8 cellular contexts compared by ENCODE assay signal in genomic region chr2:237603718-237604362, GRCh38. TPM values are rescaled to one million over a fixed set of nuclear protein-coding genes. Genes with fewer than 3 reads are reported as not detected.
A peak's percentile ranks its signal among the peaks of the same experiment; 100 is the strongest.
DNase-seq lines count a peak whose midpoint lies in the region; ATAC-seq, FAIRE-seq and TF ChIP-seq lines count a peak whose summit lies in the region.

No MANE protein-coding gene starts in this region.

- no peaks in the 10 kb centered on the region for H3K79me2 ChIP-seq in H1 (ENCODE audit: control insufficient read depth in 1 of 2, insufficient read depth in 2 of 2, low read length in 2 of 2)

- H3K23me2 ChIP-seq in H1 (ENCODE audit: low read depth, low read length): no peaks in the 10 kb centered on the region

- ATAC-seq in HG03432 (IDR thresholded peaks at IDR 0.05; ENCODE audit: unreplicated experiment) (peak; percentile 78), aorta (ENCODE audit: low FRiP score) (peak; percentile 55)

- H3K36me3 Mint-ChIP-seq in CD14-positive monocyte (peaks cover 2 to 6% of the 10 kb centered on the region in 2 donors), neural crest cell (ENCODE audit: low read depth) (no peaks in the 10 kb centered on the region)

- H4K5ac ChIP-seq in H1 (ENCODE audit: insufficient read length, low read depth, low read length): no peak overlapping the region

- peak overlapping the region; percentile 49 for H2BK20ac ChIP-seq in H1 (ENCODE audit: low read length)

- H2BK5ac ChIP-seq in H1 (ENCODE audit: low read depth, low read length): peak overlapping the region; percentile 3; the same call in 1 of the 2 replicates

- no peak overlapping the region for H3K27ac ChIP-seq in H1 (ENCODE audit: low read depth, low read length)
- H3K27ac ChIP-seq in aorta (ENCODE audit: low read depth in 1 of 2, low read length in 2 of 2): peak overlapping the region in 1 of 2 donors; percentile 19

- H3K9me3 ChIP-seq in H1 (ENCODE audit: insufficient read depth in 2 of 2, low read depth in 1 of 2, low read length in 1 of 2) (peaks cover 10 to 16% of the 10 kb centered on the region in 2 experiments; a peak in 3 of 4 replicates), aorta (ENCODE audit: control insufficient read depth, low read length) (no peaks in the 10 kb centered on the region)

- no peak overlapping the region for H3K18ac ChIP-seq in H1 (ENCODE audit: extremely low read depth, low read length)

- no peak overlapping the region for H2AK5ac ChIP-seq in H1 (ENCODE audit: low read depth, low read length)

- peak overlapping the region; percentile 78 to 94 (median 93) for H3K27ac Mint-ChIP-seq in CD14-positive monocyte
- H3K27ac Mint-ChIP-seq in neural crest cell (ENCODE audit: unreplicated experiment): peak overlapping the region; percentile 70

- H3K27me3 ChIP-seq in H1 (replicated peaks in 1 of 4; ENCODE audit: control insufficient read depth in 3 of 4, extremely low read depth in 1 of 4, insufficient read depth in 3 of 4, low read length in 3 of 4) (no peaks in the 10 kb centered on the region), aorta (ENCODE audit: control insufficient read depth in 1 of 2, insufficient read depth in 2 of 2, low read length in 1 of 2) (no peaks in the 10 kb centered on the region)

- H3K27me3 Mint-ChIP-seq in CD14-positive monocyte (ENCODE audit: low read depth in 3 of 3): peaks cover 8 to 17% (median 12%) of the 10 kb centered on the region in 3 donors
- no peaks in the 10 kb centered on the region for H3K27me3 Mint-ChIP-seq in neural crest cell (ENCODE audit: low read depth)

- no peak overlapping the region for H2BK12ac ChIP-seq in H1 (ENCODE audit: low read depth, low read length)

- H3K79me1 ChIP-seq in H1 (ENCODE audit: low read depth, low read length): no peaks in the 10 kb centered on the region

- H3K56ac ChIP-seq in H1 (replicated peaks; ENCODE audit: insufficient read length, low read depth, low read length): no peak overlapping the region

- peaks cover 0 to 14% (median 5%) of the 10 kb centered on the region in 4 experiments; a peak in 4 of 7 replicates for H3K4me1 ChIP-seq in H1 (replicated peaks in 1 of 4; ENCODE audit: control insufficient read depth in 3 of 4, insufficient read depth in 4 of 4, low read length in 3 of 4)
- H3K4me1 ChIP-seq in aorta (ENCODE audit: control insufficient read depth in 1 of 2, insufficient read depth in 2 of 2, low read length in 2 of 2): peaks cover 0 to 2% of the 10 kb centered on the region in 2 donors

- no peak overlapping the region for H3K23ac ChIP-seq in H1 (ENCODE audit: insufficient read length)

- no peak overlapping the region; a peak in 1 of 4 replicates for H3K4me2 ChIP-seq in H1 (ENCODE audit: insufficient read depth in 1 of 2, low read depth in 2 of 2, low read length in 2 of 2)

- H3K36me3 ChIP-seq in H1 (ENCODE audit: control insufficient read depth in 2 of 4, insufficient read depth in 4 of 4, low read length in 3 of 4) (no peaks in the 10 kb centered on the region), aorta (ENCODE audit: control insufficient read depth in 1 of 2, insufficient read depth in 2 of 2, low read length in 1 of 2) (no peaks in the 10 kb centered on the region)

- intact Hi-C loops in CD14-positive monocyte (cut with micrococcal nuclease) (loop anchor here in 1 of 2 donors (10.0 kb wide), 1 partner anchor 61 kb away; no protein-coding TSS in a partner anchor), aorta (cut with DNase I) (loop anchor here in 1 of 2 donors (5.0 kb wide), 1 partner anchor 58 kb away; no protein-coding TSS in a partner anchor)

- no peak overlapping the region for H3K4ac ChIP-seq in H1 (replicated peaks; ENCODE audit: insufficient read length, low read depth, low read length)

- no peak overlapping the region for H3K9ac ChIP-seq in H1 (replicated peaks in 1 of 4; ENCODE audit: extremely low read depth in 1 of 4, low read depth in 3 of 4, low read length in 3 of 4)

- no peak for TF ChIP-seq POLR2A in H1 (IDR thresholded peaks at IDR 0.05; ENCODE audit: control extremely low read depth in 1 of 2, low read depth in 2 of 2, low read length in 2 of 2)

- peaks cover 0 to 4% (median 0%) of the 10 kb centered on the region in 7 donors for H3K9me3 Mint-ChIP-seq in CD14-positive monocyte
- no peaks in the 10 kb centered on the region for H3K9me3 Mint-ChIP-seq in neural crest cell

- POLR2A ChIA-PET in H1 (lab: Charles Lee; ENCODE audit: partially characterized antibody): interaction anchor here (0.7 to 2.5 kb wide), 7 partner anchors 10 to 506 kb away, joined by 3 to 17 read pairs (median 7); partner anchors contain the start of genes LRRFIP1 and RAB17

- no peak overlapping the region for H3K4me3 ChIP-seq in H1 (ENCODE audit: extremely low read depth in 1 of 4, insufficient read depth in 2 of 4, low read depth in 3 of 4, low read length in 4 of 4)
- no peak overlapping the region for H3K4me3 ChIP-seq in aorta (ENCODE audit: low read length in 2 of 2)

- no peak for TF ChIP-seq RAD21 in H1 (IDR thresholded peaks at IDR 0.05 in 1 of 2, conservative IDR thresholded peaks at IDR 0.05 in 1 of 2; ENCODE audit: low read depth in 2 of 2, low read length in 2 of 2)

- no peaks in the 10 kb centered on the region for H4K20me1 ChIP-seq in H1 (replicated peaks in 1 of 2; ENCODE audit: control insufficient read depth in 1 of 2, insufficient read depth in 2 of 2, low read length in 2 of 2)

- H2BK15ac ChIP-seq in H1 (ENCODE audit: low read length): no peak overlapping the region

- CTCF ChIA-PET in H1 (lab: Charles Lee; ENCODE audit: partially characterized antibody): interaction anchor here (1.1 to 8.8 kb wide), 11 partner anchors 10 to 142 kb away, joined by 3 to 63 read pairs (median 7); partner anchors contain the start of gene RAB17

- no peak overlapping the region for H4K8ac ChIP-seq in H1 (ENCODE audit: extremely low read depth, insufficient read depth, low read length)

- no peak overlapping the region for H2BK120ac ChIP-seq in H1 (replicated peaks; ENCODE audit: low read depth, low read length)

- DNase-seq in CD14-positive monocyte (ENCODE audit: low spot score): peak; percentile 74
- DNase-seq in activated CD4-positive, alpha-beta T cell treated with anti-CD3 and anti-CD28 coated beads for 48 hours: peak; percentile 43
- no peak for DNase-seq in H1 (ENCODE audit: low read depth in 1 of 2, low spot score in 2 of 2)
- DNase-seq in neural crest cell (ENCODE audit: low read depth, low spot score): no peak
- DNase-seq in aorta: peak in 1 of 2 donors; percentile 66
- DNase-seq in SIG-M5 (lab: John Stamatoyannopoulos, UW): no peak
- DNase-seq in OCI-M2 (lab: John Stamatoyannopoulos, UW; ENCODE audit: unreplicated experiment): no peak

- 74% methylated on average over 14 of the region's 15 CpGs; no CpG with 5 or more reads in 1 of the 2 experiments for WGBS in H1 (ENCODE audit: extremely low coverage in 1 of 2, insufficient coverage in 1 of 2, insufficient read length in 1 of 2, insufficient replicate concordance in 2 of 2, low coverage in 1 of 2, low lambda C conversion rate in 2 of 2, missing lambda C conversion rate in 1 of 2), 2 experiments
- WGBS in aorta, 2 donors: 51 to 58% methylated on average over 15 of the region's 15 CpGs

- H3K4me1 Mint-ChIP-seq in CD14-positive monocyte: peaks cover 29% of the 10 kb centered on the region
- peaks cover 43% of the 10 kb centered on the region for H3K4me1 Mint-ChIP-seq in neural crest cell

- H3K4me3 Mint-ChIP-seq in CD14-positive monocyte (peak overlapping the region; percentile 74 to 91), neural crest cell (no peak overlapping the region)

- H4K91ac ChIP-seq in H1 (replicated peaks; ENCODE audit: insufficient read length, low read length): peak overlapping the region; percentile 4

- TF ChIP-seq CTCF in CD14-positive monocyte (IDR thresholded peaks at IDR 0.05) (no peak), H1 (IDR thresholded peaks at IDR 0.05; ENCODE audit: control extremely low read depth in 1 of 3, insufficient read depth in 1 of 3, low read depth in 1 of 3, low read length in 3 of 3) (no peak), neural crest cell (conservative IDR thresholded peaks at IDR 0.05) (no peak)

- H3K14ac ChIP-seq in H1 (ENCODE audit: insufficient read length): no peak overlapping the region

- no peak for FAIRE-seq in H1 (lab: Jason Lieb, UNC)

- no peak overlapping the region for H2AFZ ChIP-seq in H1 (ENCODE audit: low read length)

- no peak for TF ChIP-seq EP300 in H1 (IDR thresholded peaks at IDR 0.05; ENCODE audit: borderline replicate concordance in 1 of 2, low read depth in 2 of 2, low read length in 2 of 2)

RNA-seq across cellular contexts. Expression of gene RAB17, which starts 13.3 kb away (rescaled TPM):
- polyA plus RNA-seq in CD14-positive monocyte (under 1 TPM in 1 of 2 donors, not detected in 1; 0.13 TPM), H1 (2011; rRNA removed) (42.6 and 61.3 TPM in 2 replicates), aorta (10 to 100 TPM; 11.1 to 22.3 TPM)
- 83.4 and 83.8 TPM in 2 replicates for total RNA-seq in H1 (2021; fragmentation: NEBNext Ultra II Directional; extraction: Animal tissue kit (Norgen Biotek cat#: 25700))
- 101 TPM for polyA plus RNA-seq in H1 (2011; cell fraction: cytosol; rRNA removed)
- polyA plus RNA-seq in H1 (2011; cell fraction: nucleus; rRNA removed): 167 TPM
- 84.7 to 102 TPM (median 94.1 TPM) in 4 replicates for polyA plus RNA-seq in H1 (2012, experiment 1 of 2)
- 63.0 TPM for polyA plus RNA-seq in H1 (2012, experiment 2 of 2)
- polyA plus RNA-seq in H1 (2013, experiment 1 of 2): 232 TPM
- 228 TPM for polyA plus RNA-seq in H1 (2013, experiment 2 of 2)
- 46.1 and 50.2 TPM in 2 replicates for polyA minus RNA-seq in H1 (2011; rRNA and poly(A)+ RNA removed)
- polyA minus RNA-seq in H1 (2011; cell fraction: cytosol; rRNA and poly(A)+ RNA removed): 25.8 TPM
- 47.1 TPM for polyA minus RNA-seq in H1 (2011; cell fraction: nucleus; rRNA and poly(A)+ RNA removed)
- total RNA-seq in neural crest cell (not detected in 2 replicates), aorta (1 to 10 TPM; 3.7 to 4.5 TPM)

RNA-seq across cellular contexts. Expression of gene LRRFIP1, which starts 23.5 kb away (rescaled TPM):
- polyA plus RNA-seq in CD14-positive monocyte (10 to 100 TPM; 67.3 to 98.3 TPM), H1 (2011; rRNA removed) (12.1 and 13.8 TPM in 2 replicates), aorta (100 to 1,000 TPM; 100 to 105 TPM)
- total RNA-seq in H1 (2021; fragmentation: NEBNext Ultra II Directional; extraction: Animal tissue kit (Norgen Biotek cat#: 25700)): 68.6 and 75.8 TPM in 2 replicates
- 25.4 TPM for polyA plus RNA-seq in H1 (2011; cell fraction: cytosol; rRNA removed)
- polyA plus RNA-seq in H1 (2011; cell fraction: nucleus; rRNA removed): 26.6 TPM
- polyA plus RNA-seq in H1 (2012, experiment 1 of 2): 33.6 to 61.3 TPM (median 38.1 TPM) in 4 replicates
- polyA plus RNA-seq in H1 (2012, experiment 2 of 2): 4.3 TPM
- 98.5 TPM for polyA plus RNA-seq in H1 (2013, experiment 1 of 2)
- polyA plus RNA-seq in H1 (2013, experiment 2 of 2): 87.2 TPM
- polyA minus RNA-seq in H1 (2011; rRNA and poly(A)+ RNA removed): 18.7 and 22.1 TPM in 2 replicates
- polyA minus RNA-seq in H1 (2011; cell fraction: cytosol; rRNA and poly(A)+ RNA removed): 18.1 TPM
- 46.1 TPM for polyA minus RNA-seq in H1 (2011; cell fraction: nucleus; rRNA and poly(A)+ RNA removed)
- total RNA-seq in neural crest cell (37.1 and 38.5 TPM in 2 replicates), aorta (100 to 1,000 TPM; 234 to 348 TPM)

RNA-seq across cellular contexts. Expression of gene PRLH, which starts 37.5 kb away (rescaled TPM):
- polyA plus RNA-seq in CD14-positive monocyte (not detected), H1 (2011; rRNA removed) (not detected in 2 replicates), aorta (not detected)
- total RNA-seq in H1 (2021; fragmentation: NEBNext Ultra II Directional; extraction: Animal tissue kit (Norgen Biotek cat#: 25700)): not detected in 2 replicates
- polyA plus RNA-seq in H1 (2011; cell fraction: cytosol; rRNA removed): not detected
- polyA plus RNA-seq in H1 (2011; cell fraction: nucleus; rRNA removed): not detected
- not detected in 4 replicates for polyA plus RNA-seq in H1 (2012, experiment 1 of 2)
- not detected for polyA plus RNA-seq in H1 (2012, experiment 2 of 2)
- polyA plus RNA-seq in H1 (2013, experiment 1 of 2): not detected
- polyA plus RNA-seq in H1 (2013, experiment 2 of 2): not detected
- not detected in 2 replicates for polyA minus RNA-seq in H1 (2011; rRNA and poly(A)+ RNA removed)
- polyA minus RNA-seq in H1 (2011; cell fraction: cytosol; rRNA and poly(A)+ RNA removed): not detected
- not detected for polyA minus RNA-seq in H1 (2011; cell fraction: nucleus; rRNA and poly(A)+ RNA removed)
- total RNA-seq in neural crest cell (not detected in 2 replicates), aorta (not detected)

Comparison
In these comparisons a context has a peak if more than half of its experiments do, and no peak if none do; other contexts are left out.
1. DNase-seq: peak in CD14-positive monocyte (single experiment) and activated CD4-positive, alpha-beta T cell treated with anti-CD3 and anti-CD28 coated beads for 48 hours (single experiment); none in H1 (0 of 2), neural crest cell (single experiment), SIG-M5 (single experiment) and OCI-M2 (single experiment).
2. RNA of gene RAB17, which starts 13.3 kb away (total RNA-seq): 83.4 to 83.8 TPM in H1; 3.7 to 4.5 TPM in aorta and not detected in neural crest cell; every median in the first group is over 10 times any median in the second.